In the genomic region with DNA sequence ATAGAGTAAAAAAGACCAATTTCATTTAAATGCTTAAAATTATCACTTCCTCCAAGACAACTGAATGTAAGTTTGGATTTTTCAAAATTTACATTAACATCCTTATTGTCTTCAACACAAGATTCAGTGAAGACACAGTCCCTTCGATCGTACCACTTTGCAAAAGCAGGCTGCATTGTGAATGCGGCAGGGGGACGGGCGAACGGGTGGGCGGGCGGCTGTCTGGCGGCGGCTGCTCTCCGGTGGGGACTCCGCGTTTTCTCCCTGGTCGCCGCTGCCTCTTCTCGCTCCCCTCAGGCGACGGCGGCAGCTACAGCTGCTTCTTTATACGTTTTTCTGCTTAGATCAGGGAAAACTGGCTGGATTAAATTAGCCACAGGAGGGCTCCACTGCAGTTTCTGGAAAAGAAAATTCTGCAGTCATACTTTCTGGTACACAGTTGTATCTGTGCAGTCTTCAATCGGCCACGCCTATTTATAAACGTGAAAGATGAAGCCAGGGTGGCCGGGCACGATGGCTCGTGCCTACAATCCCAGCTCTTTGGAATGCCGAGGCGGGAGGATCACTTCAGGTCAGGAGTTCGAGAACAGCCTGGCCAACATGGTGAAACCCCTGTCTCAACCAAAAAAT, we compare ENCODE assay signal across 8 cellular contexts. TPM values are rescaled to one million over a fixed set of nuclear protein-coding genes. Genes with fewer than 3 reads are reported as not detected.
DNase-seq lines count a peak whose midpoint lies in the region; ATAC-seq and TF ChIP-seq lines count a peak whose summit lies in the region.

No MANE protein-coding gene starts in this region.

- no peaks in the 10 kb centered on the region for H3K9me2 ChIP-seq in MM.1S (replicated peaks; ENCODE audit: insufficient read depth, low read length)

- H3K4me1 Mint-ChIP-seq in stimulated activated memory B cell treated with anti-CD40 and anti-IgM and Interleukin-4, amounts not matched to agents 10 μg/mL and 1 μg/mL and 100 μg/mL, for 72 hours = peaks cover 9% of the 10 kb centered on the region

- H3K27ac Mint-ChIP-seq in stimulated activated memory B cell treated with anti-CD40 and anti-IgM and Interleukin-4, amounts not matched to agents 10 μg/mL and 1 μg/mL and 100 μg/mL, for 72 hours = no peak overlapping the region

- H3K36me3 ChIP-seq in ES-I3 (ENCODE audit: insufficient read depth, low read length) = no peaks in the 10 kb centered on the region
- H3K36me3 ChIP-seq in MM.1S (replicated peaks; ENCODE audit: insufficient read depth, low read length) = no peaks in the 10 kb centered on the region
- H3K36me3 ChIP-seq in colonic mucosa = no peaks in the 10 kb centered on the region

- no peak overlapping the region for H3K27ac ChIP-seq in MM.1S (ENCODE audit: low read length)
- no peak overlapping the region for H3K27ac ChIP-seq in colonic mucosa

- no peaks in the 10 kb centered on the region for H3K36me3 Mint-ChIP-seq in stimulated activated memory B cell treated with anti-CD40 and anti-IgM and Interleukin-4, amounts not matched to agents 10 μg/mL and 1 μg/mL and 100 μg/mL, for 72 hours

- H3K4me3 Mint-ChIP-seq in stimulated activated memory B cell treated with anti-CD40 and anti-IgM and Interleukin-4, amounts not matched to agents 10 μg/mL and 1 μg/mL and 100 μg/mL, for 72 hours = peak overlapping the region; percentile 44

- H3K9me3 Mint-ChIP-seq in stimulated activated memory B cell treated with anti-CD40 and anti-IgM and Interleukin-4, amounts not matched to agents 10 μg/mL and 1 μg/mL and 100 μg/mL, for 72 hours = no peaks in the 10 kb centered on the region

- no peaks in the 10 kb centered on the region for H3K4me1 ChIP-seq in ES-I3 (ENCODE audit: insufficient read depth, low read length)
- H3K4me1 ChIP-seq in MM.1S (ENCODE audit: low read length) = no peaks in the 10 kb centered on the region
- no peaks in the 10 kb centered on the region for H3K4me1 ChIP-seq in colonic mucosa

- H3F3A ChIP-seq in MM.1S (ENCODE audit: insufficient read depth, low read length) = no peaks in the 10 kb centered on the region

- H3K9me3 ChIP-seq in ES-I3 (ENCODE audit: control insufficient read depth, insufficient read depth, low read length) (no peaks in the 10 kb centered on the region), MM.1S (replicated peaks; ENCODE audit: insufficient read depth, low read length) (no peaks in the 10 kb centered on the region), colonic mucosa (no peaks in the 10 kb centered on the region)

- H3K9ac ChIP-seq in ES-I3 (ENCODE audit: low read depth, low read length) (peak overlapping the region; percentile 54; the same call in 1 of the 2 replicates), MM.1S (ENCODE audit: low read length) (no peak overlapping the region), colonic mucosa (ENCODE audit: low read depth in 2 of 2, low read length in 2 of 2) (no peak overlapping the region)

- H2AFZ ChIP-seq in MM.1S (ENCODE audit: low read length) = no peak overlapping the region

- intact Hi-C loops in colonic mucosa (cut with DNase I) (no loop called here), posterior vena cava (cut with DNase I) (no loop called here)

- DNase-seq in MM.1S = no peak
- DNase-seq in SW 1271 (lab: John Stamatoyannopoulos, UW) = peak; percentile 3 to 69
- DNase-seq in colonic mucosa = peak; percentile 31
- peak; percentile 92 for DNase-seq in left kidney (ENCODE audit: low read depth, low spot score)
- no peak for DNase-seq in germinal center (ENCODE audit: low spot score)
- DNase-seq in posterior vena cava (ENCODE audit: low spot score) = no peak

- H3K4me3 ChIP-seq in MM.1S (ENCODE audit: low read length) (no peak overlapping the region), colonic mucosa (peak overlapping the region; percentile 15)

- H4K20me1 ChIP-seq in MM.1S (ENCODE audit: insufficient read depth, low read length) = no peaks in the 10 kb centered on the region

- H3K4me2 ChIP-seq in MM.1S (ENCODE audit: low read depth, low read length) = no peak overlapping the region

- H3K27me3 ChIP-seq in MM.1S (replicated peaks; ENCODE audit: insufficient read depth, low read length) = no peaks in the 10 kb centered on the region
- H3K27me3 ChIP-seq in colonic mucosa = peaks cover 9% of the 10 kb centered on the region

- peaks cover 61% of the 10 kb centered on the region for H3K27me3 Mint-ChIP-seq in stimulated activated memory B cell treated with anti-CD40 and anti-IgM and Interleukin-4, amounts not matched to agents 10 μg/mL and 1 μg/mL and 100 μg/mL, for 72 hours

- no peak for ATAC-seq in stimulated activated memory B cell treated with anti-CD40 and anti-IgM and Interleukin-4, amounts not matched to agents 10 μg/mL and 1 μg/mL and 100 μg/mL, for 72 hours

- no peaks in the 10 kb centered on the region for H3K79me2 ChIP-seq in MM.1S (ENCODE audit: low read length)

- peak; percentile 22 for TF ChIP-seq CTCF in MM.1S (IDR thresholded peaks at IDR 0.05; ENCODE audit: low read length)
- peak; percentile 27 for TF ChIP-seq CTCF in colonic mucosa (IDR thresholded peaks at IDR 0.05)

RNA-seq across cellular contexts. Expression of gene HPF1, which starts 33.9 kb away (rescaled TPM):
- total RNA-seq in colonic mucosa = 10 to 100 TPM; 11.7 to 23.6 TPM
- 10 to 100 TPM; 22.3 to 23.0 TPM for total RNA-seq in posterior vena cava

Comparison
In these comparisons a context has a peak if more than half of its experiments do, and no peak if none do; other contexts are left out.
1. DNase-seq: peak in SW 1271 (2 of 2), colonic mucosa (single experiment) and left kidney (single experiment); none in MM.1S (single experiment), germinal center (single experiment) and posterior vena cava (single experiment).